In the genomic region with DNA sequence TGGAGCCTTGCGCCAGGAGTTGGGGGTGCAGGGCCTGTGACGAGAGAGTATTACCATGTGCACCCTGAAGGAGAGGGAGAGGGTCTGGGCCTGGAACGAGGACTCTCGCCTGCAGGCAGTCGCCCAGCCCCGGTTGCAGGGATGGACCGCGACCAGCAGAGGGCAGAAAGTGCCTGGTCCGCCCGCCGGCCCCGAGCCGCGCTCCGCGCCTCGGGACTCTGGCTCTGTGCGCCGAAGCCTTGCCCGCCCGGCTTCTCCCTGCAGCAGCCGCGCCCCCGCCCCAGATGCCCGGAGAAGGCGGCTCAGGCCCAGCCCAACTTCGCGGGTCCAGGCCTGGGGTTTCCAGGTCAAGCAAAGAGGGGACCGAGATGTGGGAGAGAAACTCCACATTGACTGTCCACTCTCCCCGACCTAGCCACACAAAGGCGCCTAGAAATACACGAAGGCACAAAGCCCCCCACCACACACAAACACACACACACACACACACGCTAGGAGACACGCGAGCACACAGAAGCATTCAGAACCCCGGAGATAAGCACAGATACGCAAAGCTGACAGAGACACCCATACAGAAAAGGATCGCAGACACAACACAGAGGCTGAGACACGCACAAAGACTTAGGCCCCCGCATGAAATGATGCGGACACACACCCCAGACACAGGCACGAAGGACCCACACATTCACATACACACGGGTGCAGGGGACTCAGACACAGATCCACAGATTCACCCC, we compare ENCODE assay signal across 8 cellular contexts. TPM values are rescaled to one million over a fixed set of nuclear protein-coding genes. Genes with fewer than 3 reads are reported as not detected.
DNase-seq lines count a peak whose midpoint lies in the region; ATAC-seq and TF ChIP-seq lines count a peak whose summit lies in the region.

No MANE protein-coding gene starts in this region.

- peaks cover 7% of the 10 kb centered on the region for H3K36me3 Mint-ChIP-seq in activated CD8-positive, alpha-beta T cell treated with anti-CD3 and anti-CD28 coated beads, Interleukin-2, amount 10 ng/mL, durations not matched to agents 7 days and 5 days (ENCODE audit: low read depth)

- no peak for DNase-seq in AG09309 (ENCODE audit: low read depth)
- DNase-seq in GM23248, result peak; percentile 79
- DNase-seq in NCI-H510A (lab: John Stamatoyannopoulos, UW), result peak; percentile 45
- peak; percentile 77 for DNase-seq in activated CD8-positive, alpha-beta T cell treated with anti-CD3 and anti-CD28 coated beads, Interleukin-2, amount 10 ng/mL, durations not matched to agents 7 days and 5 days
- DNase-seq in ecto neural progenitor cell (ENCODE audit: low spot score), result peak; percentile 95
- DNase-seq in medulla oblongata (ENCODE audit: extremely low spot score), result peak; percentile 65
- DNase-seq in stimulated activated CD8-positive, alpha-beta memory T cell treated with anti-CD3 and anti-CD28 coated beads, Interleukin-15, amount 100 ng/mL, for 1 hour (ENCODE audit: low read depth), result peak; percentile 40

- H3K9ac ChIP-seq in GM23248, result no peak overlapping the region

- no peaks in the 10 kb centered on the region for H3K79me2 ChIP-seq in GM23248 (ENCODE audit: insufficient read depth)

- H3K36me3 ChIP-seq in GM23248 (ENCODE audit: low read depth), result no peaks in the 10 kb centered on the region

- peaks cover 39% of the 10 kb centered on the region for H3K27me3 ChIP-seq in GM23248 (replicated peaks; ENCODE audit: insufficient read depth)

- peak; percentile 66 for ATAC-seq in activated CD8-positive, alpha-beta T cell treated with anti-CD3 and anti-CD28 coated beads, Interleukin-2, amount 10 ng/mL, durations not matched to agents 7 days and 5 days
- no peak for ATAC-seq in GM18858 (IDR thresholded peaks at IDR 0.05; ENCODE audit: unreplicated experiment)

- peaks cover 20% of the 10 kb centered on the region for H3K4me1 Mint-ChIP-seq in activated CD8-positive, alpha-beta T cell treated with anti-CD3 and anti-CD28 coated beads, Interleukin-2, amount 10 ng/mL, durations not matched to agents 7 days and 5 days (ENCODE audit: low read depth)

- no peaks in the 10 kb centered on the region for H3K9me3 ChIP-seq in GM23248 (ENCODE audit: low read depth)

- WGBS in GM23248 (ENCODE audit: low coverage in 1 of 2, low lambda C conversion rate in 2 of 2, missing lambda C conversion rate in 2 of 2), 2 experiments, result 5 to 6% methylated on average over 28 to 36 of the region's 43 CpGs

- H3K4me2 ChIP-seq in GM23248 (ENCODE audit: unreplicated experiment), result no peak overlapping the region

- H3K9me3 Mint-ChIP-seq in activated CD8-positive, alpha-beta T cell treated with anti-CD3 and anti-CD28 coated beads, Interleukin-2, amount 10 ng/mL, durations not matched to agents 7 days and 5 days (ENCODE audit: insufficient read depth), result no peaks in the 10 kb centered on the region

- POLR2A ChIA-PET in activated CD8-positive, alpha-beta T cell treated with anti-CD3 and anti-CD28 coated beads, Interleukin-2, amount 10 ng/mL, durations not matched to agents 7 days and 5 days (lab: Charles Lee), result interaction anchor here (0.7 kb wide), 1 partner anchor 175 kb away, joined by 3 read pairs; no protein-coding TSS in a partner anchor

- no peaks in the 10 kb centered on the region for H3F3A ChIP-seq in GM23248 (ENCODE audit: insufficient read depth)

- H2AFZ ChIP-seq in GM23248, result peak overlapping the region; percentile 35; the same call in 1 of the 2 replicates

- H3K4me1 ChIP-seq in GM23248 (ENCODE audit: insufficient read depth), result no peaks in the 10 kb centered on the region

- H3K4me3 ChIP-seq in AG09309 (ENCODE audit: control insufficient read depth, low read depth, low read length) (no peak overlapping the region), GM23248 (no peak overlapping the region)

- no peaks in the 10 kb centered on the region for H3K9me2 ChIP-seq in GM23248 (ENCODE audit: insufficient read depth)

- H3K27ac ChIP-seq in GM23248, result no peak overlapping the region

- CTCF ChIA-PET in activated CD8-positive, alpha-beta T cell treated with anti-CD3 and anti-CD28 coated beads, Interleukin-2, amount 10 ng/mL, durations not matched to agents 7 days and 5 days (lab: Charles Lee), result interaction anchor here (0.8 to 2.3 kb wide), 4 partner anchors 78 to 170 kb away, joined by 3 to 8 read pairs (median 4); no protein-coding TSS in a partner anchor

- H3K27ac Mint-ChIP-seq in activated CD8-positive, alpha-beta T cell treated with anti-CD3 and anti-CD28 coated beads, Interleukin-2, amount 10 ng/mL, durations not matched to agents 7 days and 5 days, result no peak overlapping the region

- H4K20me1 ChIP-seq in GM23248 (ENCODE audit: insufficient read depth), result no peaks in the 10 kb centered on the region

- in situ Hi-C loops in GM23248 (cut with MboI), result loop anchor here (10.0 kb wide), 1 partner anchor 153 kb away; no protein-coding TSS in a partner anchor

- H3K27me3 Mint-ChIP-seq in activated CD8-positive, alpha-beta T cell treated with anti-CD3 and anti-CD28 coated beads, Interleukin-2, amount 10 ng/mL, durations not matched to agents 7 days and 5 days (ENCODE audit: low read depth), result peaks cover 67% of the 10 kb centered on the region

- no peak overlapping the region for H3K4me3 Mint-ChIP-seq in activated CD8-positive, alpha-beta T cell treated with anti-CD3 and anti-CD28 coated beads, Interleukin-2, amount 10 ng/mL, durations not matched to agents 7 days and 5 days

- peak; percentile 72 for TF ChIP-seq CTCF in AG09309 (IDR thresholded peaks at IDR 0.05; ENCODE audit: control insufficient read depth, insufficient read depth, low read depth, low read length, missing control alignments)

RNA-seq across cellular contexts. Expression of a gene that starts 2.0 kb away (rescaled TPM):
- not detected in 2 replicates for total RNA-seq in GM23248 (2014; rRNA removed; shearing (Covaris generic))
- polyA plus RNA-seq in GM23248 (2016; fragmentation: Nextera tagmentation; extraction: Ambion mirVana), result not detected in 2 replicates
- total RNA-seq in activated CD8-positive, alpha-beta T cell treated with anti-CD3 and anti-CD28 coated beads, Interleukin-2, amount 10 ng/mL, durations not matched to agents 7 days and 5 days, result not detected
